Comparison of ENCODE assay signal across 1 cellular context in genomic region chr12:131941987-131942341, GRCh38.
TF ChIP-seq lines count a peak whose summit lies in the region.

No MANE protein-coding gene starts in this region.

TF ChIP-seq in GM12878, 131 proteins besides CTCF, POLR2A, EP300 and RAD21:
- TF ChIP-seq SREBF1 (IDR thresholded peaks at IDR 0.05; ENCODE audit: low read length): no peak
- TF ChIP-seq, protein P1, sequence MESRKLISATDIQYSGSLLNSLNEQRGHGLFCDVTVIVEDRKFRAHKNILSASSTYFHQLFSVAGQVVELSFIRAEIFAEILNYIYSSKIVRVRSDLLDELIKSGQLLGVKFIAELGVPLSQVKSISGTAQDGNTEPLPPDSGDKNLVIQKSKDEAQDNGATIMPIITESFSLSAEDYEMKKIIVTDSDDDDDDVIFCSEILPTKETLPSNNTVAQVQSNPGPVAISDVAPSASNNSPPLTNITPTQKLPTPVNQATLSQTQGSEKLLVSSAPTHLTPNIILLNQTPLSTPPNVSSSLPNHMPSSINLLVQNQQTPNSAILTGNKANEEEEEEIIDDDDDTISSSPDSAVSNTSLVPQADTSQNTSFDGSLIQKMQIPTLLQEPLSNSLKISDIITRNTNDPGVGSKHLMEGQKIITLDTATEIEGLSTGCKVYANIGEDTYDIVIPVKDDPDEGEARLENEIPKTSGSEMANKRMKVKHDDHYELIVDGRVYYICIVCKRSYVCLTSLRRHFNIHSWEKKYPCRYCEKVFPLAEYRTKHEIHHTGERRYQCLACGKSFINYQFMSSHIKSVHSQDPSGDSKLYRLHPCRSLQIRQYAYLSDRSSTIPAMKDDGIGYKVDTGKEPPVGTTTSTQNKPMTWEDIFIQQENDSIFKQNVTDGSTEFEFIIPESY (IDR thresholded peaks at IDR 0.05): no peak
- TF ChIP-seq CHD1 (IDR thresholded peaks at IDR 0.05; ENCODE audit: low read depth, low read length): no peak
- no peak for TF ChIP-seq CBX3 (IDR thresholded peaks at IDR 0.05; ENCODE audit: borderline replicate concordance, low read depth)
- TF ChIP-seq CBFB (IDR thresholded peaks at IDR 0.05; ENCODE audit: low read depth): no peak
- TF ChIP-seq PRDM15 (CRISPR knock-in tag; IDR thresholded peaks at IDR 0.05): no peak
- no peak for TF ChIP-seq CBX5 (IDR thresholded peaks at IDR 0.05; ENCODE audit: low read depth)
- no peak for TF ChIP-seq TCF12 (IDR thresholded peaks at IDR 0.05; ENCODE audit: low read depth, low read length)
- TF ChIP-seq RFX5 (IDR thresholded peaks at IDR 0.05; ENCODE audit: low read depth, low read length): no peak
- no peak for TF ChIP-seq RUNX3 (IDR thresholded peaks at IDR 0.05; ENCODE audit: low read length)
- TF ChIP-seq, protein P2, sequence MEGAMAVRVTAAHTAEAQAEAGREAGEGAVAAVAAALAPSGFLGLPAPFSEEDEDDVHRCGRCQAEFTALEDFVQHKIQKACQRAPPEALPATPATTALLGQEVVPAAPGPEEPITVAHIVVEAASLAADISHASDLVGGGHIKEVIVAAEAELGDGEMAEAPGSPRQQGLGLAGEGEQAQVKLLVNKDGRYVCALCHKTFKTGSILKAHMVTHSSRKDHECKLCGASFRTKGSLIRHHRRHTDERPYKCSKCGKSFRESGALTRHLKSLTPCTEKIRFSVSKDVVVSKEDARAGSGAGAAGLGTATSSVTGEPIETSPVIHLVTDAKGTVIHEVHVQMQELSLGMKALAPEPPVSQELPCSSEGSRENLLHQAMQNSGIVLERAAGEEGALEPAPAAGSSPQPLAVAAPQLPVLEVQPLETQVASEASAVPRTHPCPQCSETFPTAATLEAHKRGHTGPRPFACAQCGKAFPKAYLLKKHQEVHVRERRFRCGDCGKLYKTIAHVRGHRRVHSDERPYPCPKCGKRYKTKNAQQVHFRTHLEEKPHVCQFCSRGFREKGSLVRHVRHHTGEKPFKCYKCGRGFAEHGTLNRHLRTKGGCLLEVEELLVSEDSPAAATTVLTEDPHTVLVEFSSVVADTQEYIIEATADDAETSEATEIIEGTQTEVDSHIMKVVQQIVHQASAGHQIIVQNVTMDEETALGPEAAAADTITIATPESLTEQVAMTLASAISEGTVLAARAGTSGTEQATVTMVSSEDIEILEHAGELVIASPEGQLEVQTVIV (IDR thresholded peaks at IDR 0.05; ENCODE audit: borderline replicate concordance, partially characterized antibody): no peak
- no peak for TF ChIP-seq BCLAF1 (IDR thresholded peaks at IDR 0.05)
- no peak for TF ChIP-seq CREB1 (IDR thresholded peaks at IDR 0.05; ENCODE audit: low read depth)
- TF ChIP-seq DPF2 (IDR thresholded peaks at IDR 0.05): no peak
- TF ChIP-seq MYB (IDR thresholded peaks at IDR 0.05; ENCODE audit: borderline replicate concordance, low read depth, low read length): no peak
- TF ChIP-seq STAT1 (conservative IDR thresholded peaks at IDR 0.05): no peak
- TF ChIP-seq NFYA (IDR thresholded peaks at IDR 0.05; ENCODE audit: borderline replicate concordance, low read depth, low read length): no peak
